17 cellular contexts compared by ENCODE assay signal in genomic region chr5:58872670-58873273, GRCh38.
"Had no signal": no experiment of that assay in that cellular context is flagged by ENCODE, and none has a peak within 500 bp of the region (broad histone marks: within the 10 kb centered on the region; RNA-seq: fewer than 3 reads in every experiment).

No MANE protein-coding gene starts in this region.

- H3K4me1 Mint-ChIP-seq: activated CD4-positive, alpha-beta T cell treated with anti-CD3 and anti-CD28 coated beads, Interleukin-2, amount 10 ng/mL, durations not matched to agents 7 days and 5 days; brain; central memory CD8-positive, alpha-beta T cell had no signal

- H3K9me3 Mint-ChIP-seq: activated CD4-positive, alpha-beta T cell treated with anti-CD3 and anti-CD28 coated beads, Interleukin-2, amount 10 ng/mL, durations not matched to agents 7 days and 5 days; activated naive CD4-positive, alpha-beta T cell treated with anti-CD3 and anti-CD28 coated beads for 36 hours; activated T-cell treated with anti-CD3 and anti-CD28 coated beads, Interleukin-2, amount 50 U/mL, for 4 hours; brain; central memory CD8-positive, alpha-beta T cell; nephron had no signal

- H3K36me3 Mint-ChIP-seq: brain had no signal

- H3K27ac Mint-ChIP-seq: activated CD4-positive, alpha-beta T cell treated with anti-CD3 and anti-CD28 coated beads, Interleukin-2, amount 10 ng/mL, durations not matched to agents 7 days and 5 days; activated naive CD4-positive, alpha-beta T cell treated with anti-CD3 and anti-CD28 coated beads for 36 hours; brain; nephron had no signal

- H3K4me3 Mint-ChIP-seq: activated CD4-positive, alpha-beta T cell treated with anti-CD3 and anti-CD28 coated beads, Interleukin-2, amount 10 ng/mL, durations not matched to agents 7 days and 5 days; activated naive CD4-positive, alpha-beta T cell treated with anti-CD3 and anti-CD28 coated beads for 36 hours; activated T-cell treated with anti-CD3 and anti-CD28 coated beads, Interleukin-2, amount 50 U/mL, for 4 hours; brain; central memory CD8-positive, alpha-beta T cell; nephron had no signal

- DNase-seq: activated CD4-positive, alpha-beta T cell treated with anti-CD3 and anti-CD28 coated beads, Interleukin-2, amount 10 ng/mL, durations not matched to agents 7 days and 5 days; activated CD8-positive, alpha-beta memory T cell treated with anti-CD3 and anti-CD28 coated beads, Interleukin-2, amount 50 U/mL, for 4 hours; activated naive CD4-positive, alpha-beta T cell treated with anti-CD3 and anti-CD28 coated beads for 36 hours; activated T-cell treated with anti-CD3 and anti-CD28 coated beads, Interleukin-2, amount 50 U/mL, for 4 hours; cortex of kidney; gastrocnemius medialis; heart left ventricle; left lung; mammary epithelial cell; midbrain; retina; stimulated activated CD8-positive, alpha-beta memory T cell treated with anti-CD3 and anti-CD28 coated beads, Interleukin-4, amount 100 ng/mL, for 48 hours; stimulated activated naive CD4-positive, alpha-beta T cell treated with Interleukin-2 at 50 U/mL for 16 hours; thyroid gland had no signal

- H3K27me3 Mint-ChIP-seq: brain had no signal
